In genomic region chr19:49685845-49686332, GRCh38 we compare ENCODE assay signal across 22 cellular contexts. TPM values are rescaled to one million over a fixed set of nuclear protein-coding genes. Genes with fewer than 3 reads are reported as not detected.
DNase-seq lines count a peak whose midpoint lies in the region; ATAC-seq and TF ChIP-seq lines count a peak whose summit lies in the region.
"Had no signal": no experiment of that assay in that cellular context is flagged by ENCODE, and none has a peak within 500 bp of the region (broad histone marks: within the 10 kb centered on the region; RNA-seq: fewer than 3 reads in every experiment).

No MANE protein-coding gene starts in this region.

- H3K9me3 ChIP-seq in heart left ventricle, result no peaks in the 10 kb centered on the region
- H3K9me3 ChIP-seq: ascending aorta, neutrophil, SJSA1 had no signal

- TF ChIP-seq POLR2A in heart left ventricle (IDR thresholded peaks at IDR 0.05), result no peak

- WGBS in heart left ventricle, 4 donors, result 35 to 59% (median 51%) methylated on average over 13 to 23 of the region's 23 CpGs

- ATAC-seq in heart left ventricle (no peak), left cardiac atrium (no peak)
- ATAC-seq in central memory CD8-positive, alpha-beta T cell (replicated peaks; ENCODE audit: extremely low read depth, poor library complexity, severe bottlenecking), result no peak
- ATAC-seq in stimulated activated naive B cell treated with anti-CD40 and anti-IgM and Interleukin-4, amounts not matched to agents 10 μg/mL and 1 μg/mL and 100 μg/mL, for 72 hours (replicated peaks), result no peak
- ATAC-seq in activated CD4-positive, alpha-beta T cell treated with anti-CD3 and anti-CD28 coated beads for 36 hours, result no peak
- ATAC-seq: left ventricle myocardium superior had no signal

- intact Hi-C loops in heart left ventricle (cut with DNase I) (loop anchor here in 2 of 10 donors (5.0 to 10.0 kb wide), 3 partner anchors 81 to 291 kb away; partner anchors contain the start of genes AKT1S1 (in 1 of the 2), AP2A1 (in 1 of the 2) and TBC1D17 (in 1 of the 2)), left cardiac atrium (cut with DNase I) (loop anchor here in 1 of 2 donors (10.0 kb wide), 1 partner anchor 119 kb away; no protein-coding TSS in a partner anchor)
- intact Hi-C loops in activated CD4-positive, alpha-beta T cell treated with anti-CD3 and anti-CD28 coated beads for 36 hours (cut with DNase I, micrococcal nuclease), result no loop called here

- no peak overlapping the region for H3K4me3 Mint-ChIP-seq in HFFc6
- no peak overlapping the region for H3K4me3 Mint-ChIP-seq in central memory CD8-positive, alpha-beta T cell
- no peak overlapping the region for H3K4me3 Mint-ChIP-seq in stimulated activated naive B cell treated with anti-CD40 and anti-IgM and Interleukin-4, amounts not matched to agents 10 μg/mL and 1 μg/mL and 100 μg/mL, for 72 hours
- no peak overlapping the region for H3K4me3 Mint-ChIP-seq in activated CD4-positive, alpha-beta T cell treated with anti-CD3 and anti-CD28 coated beads for 36 hours
- H3K4me3 Mint-ChIP-seq: activated CD4-positive, alpha-beta memory T cell treated with anti-CD3 and anti-CD28 coated beads for 36 hours had no signal

- H3K9me3 Mint-ChIP-seq in HFFc6, result no peaks in the 10 kb centered on the region; the same call in 1 of the 2 replicates
- H3K9me3 Mint-ChIP-seq in central memory CD8-positive, alpha-beta T cell, result no peaks in the 10 kb centered on the region
- no peaks in the 10 kb centered on the region for H3K9me3 Mint-ChIP-seq in stimulated activated naive B cell treated with anti-CD40 and anti-IgM and Interleukin-4, amounts not matched to agents 10 μg/mL and 1 μg/mL and 100 μg/mL, for 72 hours
- no peaks in the 10 kb centered on the region for H3K9me3 Mint-ChIP-seq in activated CD4-positive, alpha-beta T cell treated with anti-CD3 and anti-CD28 coated beads for 36 hours (ENCODE audit: low read depth)
- H3K9me3 Mint-ChIP-seq: activated CD4-positive, alpha-beta memory T cell treated with anti-CD3 and anti-CD28 coated beads for 36 hours had no signal

- peaks cover 0 to 63% (median 31%) of the 10 kb centered on the region in 12 donors for H3K4me1 ChIP-seq in heart left ventricle

- DNase-seq in heart left ventricle (no peak), left cardiac atrium (no peak), HFFc6 (no peak), NCI-H510A (lab: John Stamatoyannopoulos, UW) (no peak), kidney tubule cell (ENCODE audit: low spot score) (no peak)
- DNase-seq in central memory CD8-positive, alpha-beta T cell (ENCODE audit: low spot score in 2 of 2), result no peak
- no peak for DNase-seq in stimulated activated naive B cell treated with anti-CD40 and anti-IgM and Interleukin-4, amounts not matched to agents 10 μg/mL and 1 μg/mL and 100 μg/mL, for 72 hours
- no peak for DNase-seq in activated CD4-positive, alpha-beta T cell treated with anti-CD3 and anti-CD28 coated beads for 36 hours
- DNase-seq: activated CD4-positive, alpha-beta memory T cell treated with anti-CD3 and anti-CD28 coated beads for 36 hours; C1 segment of cervical spinal cord; GOT3; KG1; left ventricle myocardium superior; NCI-H1048; NCI-H2029; NCI-H345; PC-9; WERI-Rb-1 had no signal

- CTCF ChIA-PET in activated CD4-positive, alpha-beta T cell treated with anti-CD3 and anti-CD28 coated beads for 36 hours (lab: Charles Lee), result interaction anchor here (1.2 kb wide), 1 partner anchor 149 kb away, joined by 6 read pairs; no protein-coding TSS in a partner anchor

- H3K4me1 Mint-ChIP-seq in HFFc6 (ENCODE audit: low read depth), result peaks cover 16% of the 10 kb centered on the region
- peaks cover 27% of the 10 kb centered on the region for H3K4me1 Mint-ChIP-seq in central memory CD8-positive, alpha-beta T cell
- H3K4me1 Mint-ChIP-seq in stimulated activated naive B cell treated with anti-CD40 and anti-IgM and Interleukin-4, amounts not matched to agents 10 μg/mL and 1 μg/mL and 100 μg/mL, for 72 hours, result peaks cover 38 to 57% of the 10 kb centered on the region in 2 donors
- peaks cover 27% of the 10 kb centered on the region for H3K4me1 Mint-ChIP-seq in activated CD4-positive, alpha-beta T cell treated with anti-CD3 and anti-CD28 coated beads for 36 hours

- peaks cover 0 to 65% (median 58%) of the 10 kb centered on the region in 9 donors for H3K36me3 ChIP-seq in heart left ventricle

- H3K27me3 ChIP-seq in heart left ventricle, result peaks cover 0 to 19% (median 0%) of the 10 kb centered on the region in 9 donors
- H3K27me3 ChIP-seq: ascending aorta had no signal

- POLR2A ChIA-PET in activated CD4-positive, alpha-beta T cell treated with anti-CD3 and anti-CD28 coated beads for 36 hours (lab: Charles Lee), result interaction anchor here (0.5 kb wide), 1 partner anchor 100 kb away, joined by 3 read pairs; no protein-coding TSS in a partner anchor

- peaks cover 12% of the 10 kb centered on the region for H3K36me3 Mint-ChIP-seq in HFFc6 (ENCODE audit: low read depth)
- peaks cover 34% of the 10 kb centered on the region for H3K36me3 Mint-ChIP-seq in central memory CD8-positive, alpha-beta T cell (ENCODE audit: insufficient read depth)
- peaks cover 57 to 73% of the 10 kb centered on the region in 2 donors for H3K36me3 Mint-ChIP-seq in stimulated activated naive B cell treated with anti-CD40 and anti-IgM and Interleukin-4, amounts not matched to agents 10 μg/mL and 1 μg/mL and 100 μg/mL, for 72 hours
- peaks cover 54% of the 10 kb centered on the region for H3K36me3 Mint-ChIP-seq in activated CD4-positive, alpha-beta T cell treated with anti-CD3 and anti-CD28 coated beads for 36 hours (ENCODE audit: low read depth)

- H3K27me3 Mint-ChIP-seq in HFFc6 (ENCODE audit: insufficient read depth), result peaks cover 9% of the 10 kb centered on the region
- peaks cover 14% of the 10 kb centered on the region for H3K27me3 Mint-ChIP-seq in central memory CD8-positive, alpha-beta T cell
- peaks cover 12 to 14% of the 10 kb centered on the region in 2 donors for H3K27me3 Mint-ChIP-seq in stimulated activated naive B cell treated with anti-CD40 and anti-IgM and Interleukin-4, amounts not matched to agents 10 μg/mL and 1 μg/mL and 100 μg/mL, for 72 hours
- H3K27me3 Mint-ChIP-seq in activated CD4-positive, alpha-beta T cell treated with anti-CD3 and anti-CD28 coated beads for 36 hours, result peaks cover 7% of the 10 kb centered on the region

- H3K27ac Mint-ChIP-seq in HFFc6, result 0 out of 2 replicates have a peak overlapping the region, but pooled peaks have one; percentile 24
- peak overlapping the region; percentile 67 for H3K27ac Mint-ChIP-seq in central memory CD8-positive, alpha-beta T cell (ENCODE audit: low read depth)
- H3K27ac Mint-ChIP-seq in stimulated activated naive B cell treated with anti-CD40 and anti-IgM and Interleukin-4, amounts not matched to agents 10 μg/mL and 1 μg/mL and 100 μg/mL, for 72 hours, result peak overlapping the region; percentile 65
- H3K27ac Mint-ChIP-seq in activated CD4-positive, alpha-beta T cell treated with anti-CD3 and anti-CD28 coated beads for 36 hours, result no peak overlapping the region
- H3K27ac Mint-ChIP-seq: activated CD4-positive, alpha-beta memory T cell treated with anti-CD3 and anti-CD28 coated beads for 36 hours had no signal

- TF ChIP-seq CTCF in heart left ventricle (IDR thresholded peaks at IDR 0.05), result no peak
- TF ChIP-seq CTCF in HFFc6 (IDR thresholded peaks at IDR 0.05), result no peak

- H3K27ac ChIP-seq in heart left ventricle, result peak overlapping the region in 7 of 12 donors; percentile 1 to 82 (median 33)
- H3K27ac ChIP-seq: ascending aorta, coronary artery, neutrophil, PC-9, SJSA1, WERI-Rb-1 had no signal

- no peak overlapping the region for H3K4me3 ChIP-seq in heart left ventricle
- H3K4me3 ChIP-seq: ascending aorta, coronary artery, PC-9, SJSA1 had no signal

RNA-seq across cellular contexts. Expression of gene ADM5, which starts 3.5 kb away (rescaled TPM):
- 1 to 10 TPM in 1 of 9 donors, under 1 TPM in 7, not detected in 1; 0.14 to 1.6 (median 0.48) TPM for total RNA-seq in heart left ventricle
- polyA plus RNA-seq in heart left ventricle, result under 1 TPM; 0.58 to 0.76 TPM
- total RNA-seq in left cardiac atrium, result 1 to 10 TPM; 1.1 to 1.2 TPM
- total RNA-seq in HFFc6 (2021; fragmentation: NEBNext Ultra II Directional; extraction: Animal tissue kit (Norgen Biotek cat#: 25700)), result under 1 TPM; 0.74 to 0.99 (median 0.87) TPM
- total RNA-seq in activated CD4-positive, alpha-beta T cell treated with anti-CD3 and anti-CD28 coated beads for 36 hours, result 1 to 10 TPM; 4.1 to 4.4 TPM

RNA-seq across cellular contexts. Expression of gene CPT1C, which starts 5.0 kb away (rescaled TPM):
- total RNA-seq in heart left ventricle, result 1 to 10 TPM in 8 of 9 donors, under 1 TPM in 1; 1.00 to 6.0 (median 2.2) TPM
- polyA plus RNA-seq in heart left ventricle, result 1 to 10 TPM; 3.0 to 3.1 TPM
- total RNA-seq in left cardiac atrium, result 1 to 10 TPM; 4.7 to 5.1 TPM
- 10 to 100 TPM; 32.7 to 42.6 (median 36.4) TPM for total RNA-seq in HFFc6 (2021; fragmentation: NEBNext Ultra II Directional; extraction: Animal tissue kit (Norgen Biotek cat#: 25700))
- 1 to 10 TPM; 1.1 to 1.6 TPM for total RNA-seq in activated CD4-positive, alpha-beta T cell treated with anti-CD3 and anti-CD28 coated beads for 36 hours

RNA-seq across cellular contexts. Expression of gene PRMT1, which starts 8.8 kb away (rescaled TPM):
- 100 to 1,000 TPM; 106 to 170 (median 124) TPM for total RNA-seq in heart left ventricle
- 100 to 1,000 TPM; 113 to 283 TPM for polyA plus RNA-seq in heart left ventricle
- total RNA-seq in left cardiac atrium, result 100 to 1,000 TPM; 137 to 159 TPM
- 100 to 1,000 TPM; 209 to 226 (median 217) TPM for total RNA-seq in HFFc6 (2021; fragmentation: NEBNext Ultra II Directional; extraction: Animal tissue kit (Norgen Biotek cat#: 25700))
- 100 to 1,000 TPM; 384 to 448 TPM for total RNA-seq in activated CD4-positive, alpha-beta T cell treated with anti-CD3 and anti-CD28 coated beads for 36 hours

RNA-seq across cellular contexts. Expression of gene BCL2L12, which starts 20.2 kb away (rescaled TPM):
- 10 to 100 TPM in 5 of 9 donors, 1 to 10 TPM in 4; 5.9 to 15.9 (median 10.0) TPM for total RNA-seq in heart left ventricle
- polyA plus RNA-seq in heart left ventricle, result 10 to 100 TPM; 14.2 to 18.6 TPM
- 10 to 100 TPM; 12.0 to 12.5 TPM for total RNA-seq in left cardiac atrium
- 10 to 100 TPM; 23.9 to 34.2 (median 33.4) TPM for total RNA-seq in HFFc6 (2021; fragmentation: NEBNext Ultra II Directional; extraction: Animal tissue kit (Norgen Biotek cat#: 25700))
- total RNA-seq in activated CD4-positive, alpha-beta T cell treated with anti-CD3 and anti-CD28 coated beads for 36 hours, result 10 to 100 TPM; 79.6 to 93.8 TPM

RNA-seq across cellular contexts. Expression of gene IRF3, which starts 20.2 kb away (rescaled TPM):
- total RNA-seq in heart left ventricle, result 10 to 100 TPM; 23.1 to 55.7 (median 30.5) TPM
- 10 to 100 TPM; 35.1 to 68.0 TPM for polyA plus RNA-seq in heart left ventricle
- 10 to 100 TPM; 46.3 to 48.1 TPM for total RNA-seq in left cardiac atrium
- total RNA-seq in HFFc6 (2021; fragmentation: NEBNext Ultra II Directional; extraction: Animal tissue kit (Norgen Biotek cat#: 25700)), result 10 to 100 TPM; 55.5 to 72.8 (median 58.7) TPM
- total RNA-seq in activated CD4-positive, alpha-beta T cell treated with anti-CD3 and anti-CD28 coated beads for 36 hours, result 100 to 1,000 TPM; 123 to 125 TPM

Comparison
In these comparisons a context has a peak if more than half of its experiments do, and no peak if none do; other contexts are left out.
1. RNA of gene CPT1C, which starts 5.0 kb away (total RNA-seq): 32.7 to 42.6 TPM in HFFc6; 4.7 to 5.1 TPM in left cardiac atrium, 1.00 to 6.0 TPM in heart left ventricle and 1.1 to 1.6 TPM in activated CD4-positive, alpha-beta T cell treated with anti-CD3 and anti-CD28 coated beads for 36 hours; every median in the first group is over 4 times any median in the second.